27 cellular contexts compared by ENCODE assay signal in genomic region chr4:5735463-5735862, GRCh38.
"Had no signal": no experiment of that assay in that cellular context is flagged by ENCODE, and none has a peak within 500 bp of the region (broad histone marks: within the 10 kb centered on the region; RNA-seq: fewer than 3 reads in every experiment).

No MANE protein-coding gene starts in this region.

- H3K27me3 ChIP-seq: neural progenitor cell, ovary, spleen, suprapubic skin, testis, tibial artery, transverse colon, upper lobe of right lung, uterus had no signal

- H3K4me1 ChIP-seq: neural progenitor cell, parathyroid adenoma, psoas muscle, spleen, suprapubic skin, tibial artery, transverse colon, upper lobe of right lung, uterus had no signal

- H3K36me3 ChIP-seq: neural progenitor cell, ovary, transverse colon, uterus had no signal

- H3K27me3 Mint-ChIP-seq: progenitor cell of endocrine pancreas; stimulated activated naive CD8-positive, alpha-beta T cell treated with anti-CD3 and anti-CD28 coated beads, Interleukin-15, amount 100 ng/mL, for 72 hours; type B pancreatic cell had no signal

- DNase-seq: natural killer cell; occipital lobe; ovary; stimulated activated CD4-positive, alpha-beta T cell treated with anti-CD3 and anti-CD28 coated beads, Interleukin-12 subunit alpha, Interleukin-12 subunit beta, amount 100 ng/mL, for 4 hours; stimulated activated CD4-positive, alpha-beta T cell treated with anti-CD3 and anti-CD28 coated beads, Interleukin-1b, Interleukin-23, amount 100 ng/mL, for 48 hours; stimulated activated CD4-positive, alpha-beta T cell treated with anti-CD3 and anti-CD28 coated beads, Interleukin-4, amount 100 ng/mL, for 1 hour; stimulated activated CD4-positive, alpha-beta T cell treated with anti-CD3 and anti-CD28 coated beads, Interleukin-4, amount 100 ng/mL, for 4 hours; stimulated activated CD8-positive, alpha-beta memory T cell treated with anti-CD3 and anti-CD28 coated beads, Interleukin-4, amount 100 ng/mL, for 48 hours; stimulated activated naive CD4-positive, alpha-beta T cell; stimulated activated naive CD8-positive, alpha-beta T cell treated with anti-CD3 and anti-CD28 coated beads, Interleukin-15, amount 100 ng/mL, for 72 hours; stimulated activated naive CD8-positive, alpha-beta T cell treated with anti-CD3 and anti-CD28 coated beads, Interleukin-15, Interleukin-2, amounts not matched to agents 100 U/mL and 50 U/mL, for 24 hours; testis; transverse colon; upper lobe of right lung; uterus had no signal

- H3K36me3 Mint-ChIP-seq: natural killer cell; stimulated activated memory B cell treated with anti-CD40 and anti-IgM and Interleukin-4, amounts not matched to agents 10 μg/mL and 1 μg/mL and 100 μg/mL, for 72 hours had no signal

- H3K27ac ChIP-seq: neural progenitor cell, ovary, parathyroid adenoma, psoas muscle, skin epidermis, spleen, suprapubic skin, testis, tibial artery, transverse colon, upper lobe of right lung, uterus had no signal

- H3K4me3 Mint-ChIP-seq: natural killer cell; nephron; neural progenitor cell; stimulated activated memory B cell treated with anti-CD40 and anti-IgM and Interleukin-4, amounts not matched to agents 10 μg/mL and 1 μg/mL and 100 μg/mL, for 72 hours; stimulated activated naive CD8-positive, alpha-beta T cell treated with anti-CD3 and anti-CD28 coated beads, Interleukin-15, amount 100 ng/mL, for 72 hours; type B pancreatic cell had no signal

- H2AFZ ChIP-seq: neural progenitor cell, parathyroid adenoma had no signal

- H3K4me3 ChIP-seq: neural progenitor cell, ovary, psoas muscle, skin epidermis, smooth muscle cell, spleen, suprapubic skin, testis, tibial artery, transverse colon, upper lobe of right lung, uterus had no signal

- H3K4me1 Mint-ChIP-seq: natural killer cell; nephron; neural progenitor cell; stimulated activated memory B cell treated with anti-CD40 and anti-IgM and Interleukin-4, amounts not matched to agents 10 μg/mL and 1 μg/mL and 100 μg/mL, for 72 hours; stimulated activated naive CD8-positive, alpha-beta T cell treated with anti-CD3 and anti-CD28 coated beads, Interleukin-15, amount 100 ng/mL, for 72 hours had no signal

- ATAC-seq: natural killer cell; psoas muscle; stimulated activated memory B cell treated with anti-CD40 and anti-IgM and Interleukin-4, amounts not matched to agents 10 μg/mL and 1 μg/mL and 100 μg/mL, for 72 hours; stimulated activated naive CD8-positive, alpha-beta T cell treated with anti-CD3 and anti-CD28 coated beads, Interleukin-15, amount 100 ng/mL, for 72 hours; stimulated activated naive CD8-positive, alpha-beta T cell treated with anti-CD3 and anti-CD28 coated beads, Interleukin-15, Interleukin-2, amounts not matched to agents 100 U/mL and 50 U/mL, for 24 hours had no signal

- H3K79me2 ChIP-seq: parathyroid adenoma had no signal

- H3K4me2 ChIP-seq: neural progenitor cell, smooth muscle cell had no signal

- H3K9me3 Mint-ChIP-seq: natural killer cell; nephron; neural progenitor cell; stimulated activated memory B cell treated with anti-CD40 and anti-IgM and Interleukin-4, amounts not matched to agents 10 μg/mL and 1 μg/mL and 100 μg/mL, for 72 hours; stimulated activated naive CD8-positive, alpha-beta T cell treated with anti-CD3 and anti-CD28 coated beads, Interleukin-15, amount 100 ng/mL, for 72 hours; type B pancreatic cell had no signal

- H3K27ac Mint-ChIP-seq: natural killer cell; nephron; neural progenitor cell; progenitor cell of endocrine pancreas; stimulated activated memory B cell treated with anti-CD40 and anti-IgM and Interleukin-4, amounts not matched to agents 10 μg/mL and 1 μg/mL and 100 μg/mL, for 72 hours; type B pancreatic cell had no signal

- H3K9me3 ChIP-seq: ovary, psoas muscle, spleen, suprapubic skin, testis, tibial artery, transverse colon, upper lobe of right lung, uterus had no signal

- H3K9ac ChIP-seq: neural progenitor cell, parathyroid adenoma had no signal
